In genomic region chr2:74472086-74472944, GRCh38 we compare ENCODE assay signal across 1 cellular context.
TF ChIP-seq lines count a peak whose summit lies in the region.

TSS of gene MRPL53 (minus strand) at chr2:74472680. CDS start at chr2:74472660, 20 bp downstream.

TF ChIP-seq in HepG2, 621 proteins besides CTCF, POLR2A, EP300 and RAD21 (continued from another document and continues in another):
- TF ChIP-seq ZBTB49 (CRISPR knock-in tag; IDR thresholded peaks at IDR 0.05; ENCODE audit: borderline replicate concordance) (0 out of 2 replicates have a peak, but pooled peaks have one; percentile 31), NFAT5 (CRISPR knock-in tag; IDR thresholded peaks at IDR 0.05) (peak; percentile 90), SRF (IDR thresholded peaks at IDR 0.05; ENCODE audit: low read depth, low read length) (peak; percentile 63; the same call in 1 of the 2 replicates), YEATS4 (CRISPR knock-in tag; IDR thresholded peaks at IDR 0.05; ENCODE audit: borderline replicate concordance) (peak; percentile 97), SCMH1 (CRISPR knock-in tag; IDR thresholded peaks at IDR 0.05; ENCODE audit: borderline replicate concordance) (no peak), ZNF501 (CRISPR knock-in tag; IDR thresholded peaks at IDR 0.05) (peak; percentile 100), MEIS2 (CRISPR knock-in tag; IDR thresholded peaks at IDR 0.05) (peak; percentile 96), RCOR2 (CRISPR knock-in tag; IDR thresholded peaks at IDR 0.05) (peak; percentile 58), BCLAF1 (IDR thresholded peaks at IDR 0.05) (no peak), ZMYM4 (CRISPR knock-in tag; IDR thresholded peaks at IDR 0.05) (peak; percentile 92), NBN (conservative IDR thresholded peaks at IDR 0.05) (no peak), THAP7 (CRISPR knock-in tag; IDR thresholded peaks at IDR 0.05) (peak; percentile 98), PAF1 (CRISPR knock-in tag; IDR thresholded peaks at IDR 0.05) (peak; percentile 76; the same call in 1 of the 2 replicates), NCOA5 (CRISPR knock-in tag; IDR thresholded peaks at IDR 0.05) (peak; percentile 100), ZNF558 (CRISPR knock-in tag; IDR thresholded peaks at IDR 0.05; ENCODE audit: borderline replicate concordance) (peak; percentile 80), ZNF549 (CRISPR knock-in tag; IDR thresholded peaks at IDR 0.05) (no peak), ZMAT3 (CRISPR knock-in tag; conservative IDR thresholded peaks at IDR 0.05) (peak; percentile 82), ZNF350 (CRISPR knock-in tag; IDR thresholded peaks at IDR 0.05; ENCODE audit: borderline replicate concordance, low read depth) (peak; percentile 99), MTF2 (CRISPR knock-in tag; IDR thresholded peaks at IDR 0.05; ENCODE audit: borderline replicate concordance) (peak; percentile 95), ELF3 (CRISPR knock-in tag; IDR thresholded peaks at IDR 0.05) (peak; percentile 85), ZNF543 (CRISPR knock-in tag; IDR thresholded peaks at IDR 0.05) (peak; percentile 95; the same call in 1 of the 2 replicates), CBFB (CRISPR knock-in tag; IDR thresholded peaks at IDR 0.05) (peak; percentile 96), ZNF674 (CRISPR knock-in tag; IDR thresholded peaks at IDR 0.05; ENCODE audit: low read depth) (0 out of 2 replicates have a peak, but pooled peaks have one; percentile 34), PBX2 (CRISPR knock-in tag; IDR thresholded peaks at IDR 0.05) (no peak), ATRX (CRISPR knock-in tag; IDR thresholded peaks at IDR 0.05; ENCODE audit: borderline replicate concordance) (no peak), ZNF550 (CRISPR knock-in tag; IDR thresholded peaks at IDR 0.05; ENCODE audit: borderline replicate concordance) (peak; percentile 18), ZNF773 (CRISPR knock-in tag; IDR thresholded peaks at IDR 0.05; ENCODE audit: borderline replicate concordance) (peak; percentile 27; the same call in 1 of the 2 replicates), MED1 (CRISPR knock-in tag; IDR thresholded peaks at IDR 0.05) (peak; percentile 88), MATR3 (CRISPR knock-in tag; IDR thresholded peaks at IDR 0.05) (no peak), ZNF878 (CRISPR knock-in tag; IDR thresholded peaks at IDR 0.05) (peak; percentile 70; the same call in 1 of the 2 replicates), ZMYM2 (CRISPR knock-in tag; IDR thresholded peaks at IDR 0.05) (0 out of 2 replicates have a peak, but pooled peaks have one; percentile 49), ZUFSP (CRISPR knock-in tag; IDR thresholded peaks at IDR 0.05; ENCODE audit: borderline replicate concordance) (no peak), ETV6 (CRISPR knock-in tag; conservative IDR thresholded peaks at IDR 0.05) (peak; percentile 95), ISX (CRISPR knock-in tag; conservative IDR thresholded peaks at IDR 0.05) (0 out of 2 replicates have a peak, but pooled peaks have one; percentile 66), ZNF180 (CRISPR knock-in tag; IDR thresholded peaks at IDR 0.05; ENCODE audit: borderline replicate concordance, low read depth) (peak; percentile 35; the same call in 1 of the 2 replicates), KLF16 (CRISPR knock-in tag; IDR thresholded peaks at IDR 0.05) (peak in 1 of 2 experiments; percentile 97; a peak in 2 of 4 replicates)
- TF ChIP-seq, protein P1, sequence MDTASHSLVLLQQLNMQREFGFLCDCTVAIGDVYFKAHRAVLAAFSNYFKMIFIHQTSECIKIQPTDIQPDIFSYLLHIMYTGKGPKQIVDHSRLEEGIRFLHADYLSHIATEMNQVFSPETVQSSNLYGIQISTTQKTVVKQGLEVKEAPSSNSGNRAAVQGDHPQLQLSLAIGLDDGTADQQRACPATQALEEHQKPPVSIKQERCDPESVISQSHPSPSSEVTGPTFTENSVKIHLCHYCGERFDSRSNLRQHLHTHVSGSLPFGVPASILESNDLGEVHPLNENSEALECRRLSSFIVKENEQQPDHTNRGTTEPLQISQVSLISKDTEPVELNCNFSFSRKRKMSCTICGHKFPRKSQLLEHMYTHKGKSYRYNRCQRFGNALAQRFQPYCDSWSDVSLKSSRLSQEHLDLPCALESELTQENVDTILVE (CRISPR knock-in tag; IDR thresholded peaks at IDR 0.05), result peak; percentile 94
- TF ChIP-seq, protein P2, sequence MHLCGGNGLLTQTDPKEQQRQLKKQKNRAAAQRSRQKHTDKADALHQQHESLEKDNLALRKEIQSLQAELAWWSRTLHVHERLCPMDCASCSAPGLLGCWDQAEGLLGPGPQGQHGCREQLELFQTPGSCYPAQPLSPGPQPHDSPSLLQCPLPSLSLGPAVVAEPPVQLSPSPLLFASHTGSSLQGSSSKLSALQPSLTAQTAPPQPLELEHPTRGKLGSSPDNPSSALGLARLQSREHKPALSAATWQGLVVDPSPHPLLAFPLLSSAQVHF (CRISPR knock-in tag; IDR thresholded peaks at IDR 0.05), result no peak; the same call in 1 of the 2 replicates
- TF ChIP-seq, protein P3, sequence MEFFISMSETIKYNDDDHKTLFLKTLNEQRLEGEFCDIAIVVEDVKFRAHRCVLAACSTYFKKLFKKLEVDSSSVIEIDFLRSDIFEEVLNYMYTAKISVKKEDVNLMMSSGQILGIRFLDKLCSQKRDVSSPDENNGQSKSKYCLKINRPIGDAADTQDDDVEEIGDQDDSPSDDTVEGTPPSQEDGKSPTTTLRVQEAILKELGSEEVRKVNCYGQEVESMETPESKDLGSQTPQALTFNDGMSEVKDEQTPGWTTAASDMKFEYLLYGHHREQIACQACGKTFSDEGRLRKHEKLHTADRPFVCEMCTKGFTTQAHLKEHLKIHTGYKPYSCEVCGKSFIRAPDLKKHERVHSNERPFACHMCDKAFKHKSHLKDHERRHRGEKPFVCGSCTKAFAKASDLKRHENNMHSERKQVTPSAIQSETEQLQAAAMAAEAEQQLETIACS (CRISPR knock-in tag; IDR thresholded peaks at IDR 0.05), result peak; percentile 40; the same call in 1 of the 2 replicates
- TF ChIP-seq, protein P4, sequence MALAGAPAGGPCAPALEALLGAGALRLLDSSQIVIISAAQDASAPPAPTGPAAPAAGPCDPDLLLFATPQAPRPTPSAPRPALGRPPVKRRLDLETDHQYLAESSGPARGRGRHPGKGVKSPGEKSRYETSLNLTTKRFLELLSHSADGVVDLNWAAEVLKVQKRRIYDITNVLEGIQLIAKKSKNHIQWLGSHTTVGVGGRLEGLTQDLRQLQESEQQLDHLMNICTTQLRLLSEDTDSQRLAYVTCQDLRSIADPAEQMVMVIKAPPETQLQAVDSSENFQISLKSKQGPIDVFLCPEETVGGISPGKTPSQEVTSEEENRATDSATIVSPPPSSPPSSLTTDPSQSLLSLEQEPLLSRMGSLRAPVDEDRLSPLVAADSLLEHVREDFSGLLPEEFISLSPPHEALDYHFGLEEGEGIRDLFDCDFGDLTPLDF (CRISPR knock-in tag; IDR thresholded peaks at IDR 0.05), result 0 out of 2 replicates have a peak, but pooled peaks have one; percentile 66
